8 cellular contexts compared by ENCODE assay signal in the genomic region with DNA sequence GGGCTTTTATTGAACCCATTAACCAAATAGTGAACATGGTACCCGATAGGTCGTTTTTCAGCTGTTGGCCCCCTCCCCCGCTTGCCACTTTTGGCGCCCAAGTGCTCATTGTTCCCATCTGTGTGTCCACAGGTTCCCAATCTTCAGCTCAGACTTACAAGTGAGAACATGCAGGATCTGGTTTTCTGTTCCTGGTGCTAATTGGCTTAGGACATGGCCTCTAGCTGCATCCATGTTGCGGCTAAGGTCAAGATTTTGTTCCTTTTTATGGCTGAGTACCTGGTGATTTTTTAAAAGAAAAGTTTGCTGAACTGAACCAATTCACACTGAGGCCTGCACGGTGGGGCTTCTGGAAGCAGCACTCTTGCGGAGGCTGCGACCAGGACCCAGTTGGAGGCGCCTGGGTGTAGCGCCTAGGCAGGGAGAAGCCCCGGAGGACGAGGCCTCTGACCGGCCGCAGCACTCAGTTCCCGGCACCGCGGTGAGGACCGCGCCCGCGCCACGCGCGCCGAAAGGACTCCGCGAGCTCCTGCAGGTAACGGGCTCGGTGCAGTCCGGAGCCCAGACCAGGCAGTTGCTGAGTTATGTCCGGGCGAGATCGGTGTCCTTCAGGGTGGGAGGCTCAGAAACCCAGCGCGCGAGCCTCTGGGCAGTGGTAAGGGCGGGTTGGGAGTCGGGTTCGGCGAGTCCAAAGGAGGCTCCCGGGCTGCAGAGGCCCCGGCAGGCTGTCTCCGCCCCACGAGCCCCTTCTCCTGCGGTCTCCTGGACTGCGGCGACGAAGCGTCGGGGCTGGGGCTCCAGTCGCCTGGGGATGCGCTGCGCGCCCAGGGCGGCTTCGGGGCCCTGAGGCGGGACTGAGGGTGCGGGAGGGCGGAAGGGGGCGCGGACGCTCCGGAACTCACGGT. TPM values are rescaled to one million over a fixed set of nuclear protein-coding genes. Genes with fewer than 3 reads are reported as not detected.
A peak's percentile ranks its signal among the peaks of the same experiment; 100 is the strongest.
DNase-seq lines count a peak whose midpoint lies in the region; ATAC-seq and TF ChIP-seq lines count a peak whose summit lies in the region.

No MANE protein-coding gene starts in this region.

- DNase-seq in dorsolateral prefrontal cortex (peak in 5 of 10 donors; percentile 18 to 60 (median 52)), lower lobe of right lung (peak; percentile 53), transverse colon (no peak), COR-L47 (lab: John Stamatoyannopoulos, UW) (no peak), AML-193 (lab: John Stamatoyannopoulos, UW) (no peak)

- H3K27me3 ChIP-seq in BLaER1 (peaks cover 28% of the 10 kb centered on the region), HUES64 (ENCODE audit: insufficient read depth, low read length) (peaks cover 33% of the 10 kb centered on the region), dorsolateral prefrontal cortex (no peaks in the 10 kb centered on the region), lower lobe of right lung (ENCODE audit: low read depth) (peaks cover 23% of the 10 kb centered on the region), transverse colon (peaks cover 55% of the 10 kb centered on the region)

- no peak for TF ChIP-seq CTCF in dorsolateral prefrontal cortex (IDR thresholded peaks at IDR 0.05 in 54 of 56, conservative IDR thresholded peaks at IDR 0.05 in 2 of 56; ENCODE audit: low read depth in 1 of 56, partially characterized antibody in 56 of 56)
- TF ChIP-seq CTCF in lower lobe of right lung (IDR thresholded peaks at IDR 0.05), result no peak
- TF ChIP-seq CTCF in transverse colon (IDR thresholded peaks at IDR 0.05), result no peak

- no peak overlapping the region for H3K27ac ChIP-seq in BLaER1
- H3K27ac ChIP-seq in HUES64 (ENCODE audit: low read depth, low read length), result no peak overlapping the region
- peak overlapping the region in 48 of 59 donors; percentile 19 to 89 (median 70) for H3K27ac ChIP-seq in dorsolateral prefrontal cortex
- H3K27ac ChIP-seq in lower lobe of right lung, result peak overlapping the region; percentile 36
- H3K27ac ChIP-seq in transverse colon, result no peak overlapping the region

- H3K9me3 ChIP-seq in BLaER1 (peaks cover 42% of the 10 kb centered on the region), HUES64 (ENCODE audit: insufficient read depth, low read depth, low read length) (no peaks in the 10 kb centered on the region), lower lobe of right lung (no peaks in the 10 kb centered on the region), transverse colon (no peaks in the 10 kb centered on the region)

- peak; percentile 58 to 75 for ATAC-seq in lower lobe of right lung
- no peak for ATAC-seq in HG03432 (IDR thresholded peaks at IDR 0.05; ENCODE audit: unreplicated experiment)

- no peak for TF ChIP-seq EP300 in transverse colon (IDR thresholded peaks at IDR 0.05; ENCODE audit: low read depth)

- intact Hi-C loops in dorsolateral prefrontal cortex (cut with DNase I) (no loop called here), lower lobe of right lung (cut with DNase I) (no loop called here), transverse colon (cut with DNase I; ENCODE audit: low total_unique reads) (no loop called here)

- H3K9ac ChIP-seq in BLaER1 (no peak overlapping the region), HUES64 (ENCODE audit: low read depth, low read length) (peak overlapping the region; percentile 67)

- H3K36me3 ChIP-seq in BLaER1 (no peaks in the 10 kb centered on the region), HUES64 (ENCODE audit: insufficient read depth, low read length) (no peaks in the 10 kb centered on the region), lower lobe of right lung (no peaks in the 10 kb centered on the region), transverse colon (no peaks in the 10 kb centered on the region)

- no peak overlapping the region for H3K4me2 ChIP-seq in BLaER1

- H3K4me1 ChIP-seq in BLaER1, result peaks cover 17% of the 10 kb centered on the region
- H3K4me1 ChIP-seq in HUES64 (ENCODE audit: insufficient read depth, low read length), result no peaks in the 10 kb centered on the region
- H3K4me1 ChIP-seq in lower lobe of right lung, result peaks cover 11% of the 10 kb centered on the region
- peaks cover 0 to 23% (median 19%) of the 10 kb centered on the region in 4 donors for H3K4me1 ChIP-seq in transverse colon

- no peaks in the 10 kb centered on the region for H4K20me1 ChIP-seq in BLaER1

- in situ Hi-C loops in transverse colon (cut with MboI; ENCODE audit: low pct_ligation_motif_present in 1 of 4, low pct_unique_long_range_greater_than_20kb in 1 of 4, low sequenced_read_pairs in 3 of 4), result no loop called here

- TF ChIP-seq POLR2A in transverse colon (IDR thresholded peaks at IDR 0.05), result no peak

- 0 out of 2 replicates have a peak overlapping the region, but pooled peaks have one; percentile 18 for H3K4me3 ChIP-seq in BLaER1
- H3K4me3 ChIP-seq in HUES64 (ENCODE audit: low read length), result peak overlapping the region; percentile 51
- H3K4me3 ChIP-seq in dorsolateral prefrontal cortex, result peak overlapping the region; percentile 49 to 84 (median 72)
- H3K4me3 ChIP-seq in lower lobe of right lung, result peak overlapping the region; percentile 65
- peak overlapping the region; percentile 35 to 65 (median 44) for H3K4me3 ChIP-seq in transverse colon

- WGBS in HUES64, result 7% methylated on average over 64 of the region's 64 CpGs
- WGBS in transverse colon (ENCODE audit: low coverage in 1 of 2), 2 donors, result 18% methylated on average over 55 of the region's 64 CpGs; no CpG with 5 or more reads in 1 of the 2 donors

RNA-seq across cellular contexts. Expression of gene SLC25A4, which starts 15.8 kb away (rescaled TPM):
- polyA plus RNA-seq in HUES64 (2013, experiment 1 of 2), result 29.7 TPM
- 32.4 TPM for polyA plus RNA-seq in HUES64 (2013, experiment 2 of 2)
- total RNA-seq in dorsolateral prefrontal cortex (100 to 1,000 TPM in 100 of 120 experiments, 10 to 100 TPM in 20; 57.5 to 171 (median 125) TPM), lower lobe of right lung (33.1 TPM), transverse colon (10 to 100 TPM; 20.9 to 57.6 (median 25.8) TPM)

Comparison
In these comparisons a context has a peak if more than half of its experiments do, and no peak if none do; other contexts are left out.
1. H3K27ac ChIP-seq: peak in dorsolateral prefrontal cortex (48 of 59) and lower lobe of right lung (single experiment); none in BLaER1 (single experiment), HUES64 (single experiment) and transverse colon (0 of 4).
2. H3K4me3 ChIP-seq: peak in every context shown above with its lines; median percentile 72 in dorsolateral prefrontal cortex; 65 in lower lobe of right lung; 51 in HUES64; 44 in transverse colon; 18 in BLaER1.